Comparison of ENCODE assay signal across 27 cellular contexts in the genomic region with DNA sequence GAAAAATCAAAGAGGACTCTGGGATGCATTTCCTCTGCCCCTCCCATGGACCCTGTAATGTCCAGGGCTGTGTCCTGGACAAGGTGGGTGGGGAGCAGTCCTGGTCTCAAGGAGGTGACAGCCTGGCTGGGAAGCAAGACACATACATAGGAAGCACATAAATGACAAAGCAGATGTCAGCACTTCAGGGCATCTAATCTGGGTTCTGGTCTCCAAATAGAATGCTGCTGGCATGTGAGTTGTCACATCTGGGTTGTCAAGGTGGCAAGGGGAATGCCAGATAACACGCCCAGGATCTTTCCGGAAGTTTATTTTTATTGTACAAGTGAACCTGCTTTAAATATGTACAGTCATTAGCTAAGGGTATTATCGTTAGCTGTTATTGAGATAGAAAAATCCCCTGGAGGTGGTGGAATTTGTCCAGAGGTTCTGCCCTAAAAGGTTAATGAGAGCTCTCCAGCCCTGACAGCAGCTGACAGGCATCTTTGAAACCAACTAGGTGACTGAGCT. TPM values are rescaled to one million over a fixed set of nuclear protein-coding genes. Genes with fewer than 3 reads are reported as not detected.
A peak's percentile ranks its signal among the peaks of the same experiment; 100 is the strongest.
DNase-seq lines count a peak whose midpoint lies in the region; ATAC-seq and TF ChIP-seq lines count a peak whose summit lies in the region.
"Had no signal": no experiment of that assay in that cellular context is flagged by ENCODE, and none has a peak within 500 bp of the region (broad histone marks: within the 10 kb centered on the region; RNA-seq: fewer than 3 reads in every experiment).

No MANE protein-coding gene starts in this region.

- no peaks in the 10 kb centered on the region for H3K27me3 ChIP-seq in MM.1S (replicated peaks; ENCODE audit: insufficient read depth, low read length)
- H3K27me3 ChIP-seq: BLaER1 treated with 17β-estradiol and CSF1 and Interleukin-3, amounts not matched to agents 10 nM and 100 nM had no signal

- no peaks in the 10 kb centered on the region for H3K36me3 ChIP-seq in MM.1S (replicated peaks; ENCODE audit: insufficient read depth, low read length)
- H3K36me3 ChIP-seq in mucosa of descending colon (ENCODE audit: low read depth), result no peaks in the 10 kb centered on the region
- H3K36me3 ChIP-seq: BLaER1 treated with 17β-estradiol and CSF1 and Interleukin-3, amounts not matched to agents 10 nM and 100 nM had no signal

- H3K4me2 ChIP-seq in MM.1S (ENCODE audit: low read depth, low read length), result peak overlapping the region; percentile 17; the same call in 1 of the 2 replicates
- H3K4me2 ChIP-seq: A549; BLaER1 treated with 17β-estradiol and CSF1 and Interleukin-3, amounts not matched to agents 10 nM and 100 nM; SK-N-SH had no signal

- H2AFZ ChIP-seq in MM.1S (ENCODE audit: low read length), result no peak overlapping the region

- DNase-seq in GM12865 (ENCODE audit: low read depth), result peak; percentile 35
- peak; percentile 58 for DNase-seq in MM.1S
- no peak for DNase-seq in epithelial cell of prostate (ENCODE audit: low read depth, low spot score)
- no peak for DNase-seq in left colon
- DNase-seq in glomerular visceral epithelial cell (ENCODE audit: extremely low spot score), result no peak
- DNase-seq in mucosa of descending colon, result no peak
- DNase-seq in activated T-cell treated with anti-CD3 and anti-CD28 coated beads, Interleukin-2, amount 50 U/mL, for 48 hours, result no peak
- DNase-seq: AML-193; Caco-2; CD4-positive, alpha-beta T cell; DMS 273 treated with DMSO at 0.1 percent for 48 hours; DMS79 treated with DMSO at 0.1 percent for 48 hours; GF-D8; KBM-7; NCI-H1048; NCI-H1417; NCI-H1694; NCI-H2029 treated with DMSO at 0.1 percent for 48 hours; NCI-H2227 treated with DMSO at 0.1 percent for 48 hours; NCI-H510A; NCI-H69; SK-N-SH; SW 1271 had no signal

- H3K9me3 ChIP-seq in MM.1S (replicated peaks; ENCODE audit: insufficient read depth, low read length), result no peaks in the 10 kb centered on the region
- no peaks in the 10 kb centered on the region for H3K9me3 ChIP-seq in mucosa of descending colon
- H3K9me3 ChIP-seq: A549; BLaER1 treated with 17β-estradiol and CSF1 and Interleukin-3, amounts not matched to agents 10 nM and 100 nM; SK-N-SH had no signal

- intact Hi-C loops in left colon (cut with DNase I, micrococcal nuclease), result no loop called here
- intact Hi-C loops in mucosa of descending colon (cut with DNase I, micrococcal nuclease), result no loop called here

- no peaks in the 10 kb centered on the region for H4K20me1 ChIP-seq in MM.1S (ENCODE audit: insufficient read depth, low read length)
- H4K20me1 ChIP-seq: BLaER1 treated with 17β-estradiol and CSF1 and Interleukin-3, amounts not matched to agents 10 nM and 100 nM had no signal

- H3F3A ChIP-seq in MM.1S (ENCODE audit: insufficient read depth, low read length), result no peaks in the 10 kb centered on the region

- H3K4me3 ChIP-seq in GM12865 (ENCODE audit: low read depth, low read length) (no peak overlapping the region), MM.1S (ENCODE audit: low read length) (no peak overlapping the region), mucosa of descending colon (no peak overlapping the region)
- H3K4me3 ChIP-seq: A549; BLaER1 treated with 17β-estradiol and CSF1 and Interleukin-3, amounts not matched to agents 10 nM and 100 nM had no signal

- H3K79me2 ChIP-seq in MM.1S (ENCODE audit: low read length), result no peaks in the 10 kb centered on the region

- H3K4me1 ChIP-seq in MM.1S (ENCODE audit: low read length) (peaks cover 43% of the 10 kb centered on the region), mucosa of descending colon (ENCODE audit: low read depth) (no peaks in the 10 kb centered on the region)

- ATAC-seq in left colon, result peak; percentile 32
- no peak for ATAC-seq in HG03439 (IDR thresholded peaks at IDR 0.05; ENCODE audit: unreplicated experiment)
- ATAC-seq in mucosa of descending colon, result no peak
- ATAC-seq: A549, Panc1 had no signal

- H3K9ac ChIP-seq in MM.1S (ENCODE audit: low read length), result peak overlapping the region; percentile 13; the same call in 1 of the 2 replicates
- H3K9ac ChIP-seq: BLaER1 treated with 17β-estradiol and CSF1 and Interleukin-3, amounts not matched to agents 10 nM and 100 nM; SK-N-SH had no signal

- no peaks in the 10 kb centered on the region for H3K9me2 ChIP-seq in MM.1S (replicated peaks; ENCODE audit: insufficient read depth, low read length)
- H3K9me2 ChIP-seq: SK-N-SH had no signal

- TF ChIP-seq CTCF in GM12865 (IDR thresholded peaks at IDR 0.05; ENCODE audit: insufficient read depth, low read depth, low read length, missing control alignments) (no peak), MM.1S (IDR thresholded peaks at IDR 0.05; ENCODE audit: low read length) (no peak), mucosa of descending colon (IDR thresholded peaks at IDR 0.05) (no peak)

- H3K27ac ChIP-seq in MM.1S (ENCODE audit: low read length) (peak overlapping the region; percentile 75), epithelial cell of prostate (peak overlapping the region; percentile 64)
- H3K27ac ChIP-seq: BLaER1 treated with 17β-estradiol and CSF1 and Interleukin-3, amounts not matched to agents 10 nM and 100 nM had no signal

RNA-seq across cellular contexts. Expression of a gene that starts 5.6 kb away (rescaled TPM):
- total RNA-seq in left colon, result not detected
- not detected for total RNA-seq in mucosa of descending colon
- total RNA-seq: Caco-2; CD4-positive, alpha-beta T cell had no signal

RNA-seq across cellular contexts. Expression of a gene that starts 14.4 kb away (rescaled TPM):
- total RNA-seq in left colon, result not detected
- total RNA-seq in mucosa of descending colon, result not detected
- total RNA-seq: Caco-2; CD4-positive, alpha-beta T cell had no signal

RNA-seq across cellular contexts. Expression of a gene that starts 20.7 kb away (rescaled TPM):
- total RNA-seq in left colon (not detected), mucosa of descending colon (not detected)
- total RNA-seq: Caco-2; CD4-positive, alpha-beta T cell had no signal

RNA-seq across cellular contexts. Expression of a gene that starts 54.0 kb away (rescaled TPM):
- total RNA-seq in left colon (10 to 100 TPM in 1 of 2 donors, 1 to 10 TPM in 1; 2.6 to 15.7 TPM), mucosa of descending colon (10 to 100 TPM in 1 of 3 donors, under 1 TPM in 2; 0.17 to 11.9 (median 0.76) TPM)
- total RNA-seq: Caco-2 had no signal

Comparison
In these comparisons a context has a peak if more than half of its experiments do, and no peak if none do; other contexts are left out.
1. DNase-seq: peak in GM12865 (single experiment) and MM.1S (single experiment); none in epithelial cell of prostate (single experiment), left colon (0 of 2), glomerular visceral epithelial cell (single experiment), mucosa of descending colon (0 of 3) and activated T-cell treated with anti-CD3 and anti-CD28 coated beads, Interleukin-2, amount 50 U/mL, for 48 hours (0 of 2).